8 cellular contexts compared by ENCODE assay signal in genomic region chr7:106070567-106071254, GRCh38. TPM values are rescaled to one million over a fixed set of nuclear protein-coding genes. Genes with fewer than 3 reads are reported as not detected.
A peak's percentile ranks its signal among the peaks of the same experiment; 100 is the strongest.
DNase-seq lines count a peak whose midpoint lies in the region; ATAC-seq, FAIRE-seq and TF ChIP-seq lines count a peak whose summit lies in the region.

No MANE protein-coding gene starts in this region.

- H3K4me1 ChIP-seq in Peyer's patch (peaks cover 0 to 28% (median 22%) of the 10 kb centered on the region in 4 donors), keratinocyte (ENCODE audit: control insufficient read depth, extremely low read depth, insufficient read depth, low read length) (peaks cover 71% of the 10 kb centered on the region), vagina (peaks cover 79% of the 10 kb centered on the region)

- intact Hi-C loops in vagina (cut with DNase I): no loop called here

- TF ChIP-seq POLR2A in Peyer's patch (IDR thresholded peaks at IDR 0.05) (no peak), vagina (IDR thresholded peaks at IDR 0.05) (no peak)

- FAIRE-seq in keratinocyte (lab: Jason Lieb, UNC): no peak

- ATAC-seq in stimulated activated naive CD8-positive, alpha-beta T cell treated with anti-CD3 and anti-CD28 coated beads, Interleukin-15, Interleukin-2, amounts not matched to agents 100 U/mL and 50 U/mL, for 24 hours: no peak
- no peak for ATAC-seq in GM21528 (IDR thresholded peaks at IDR 0.05; ENCODE audit: low FRiP score, unreplicated experiment)
- no peak for ATAC-seq in GM21619 (IDR thresholded peaks at IDR 0.05; ENCODE audit: unreplicated experiment)

- H3K27me3 ChIP-seq in Peyer's patch: no peaks in the 10 kb centered on the region
- no peaks in the 10 kb centered on the region for H3K27me3 ChIP-seq in keratinocyte (ENCODE audit: control insufficient read depth, extremely low read depth, insufficient read depth, low read length)
- no peaks in the 10 kb centered on the region for H3K27me3 ChIP-seq in vagina

- no peak overlapping the region for H3K4me3 ChIP-seq in Peyer's patch
- peak overlapping the region; percentile 7 to 55 (median 28) for H3K4me3 ChIP-seq in keratinocyte (ENCODE audit: control insufficient read depth in 2 of 3, extremely low read depth in 1 of 3, insufficient read depth in 2 of 3, low read depth in 1 of 3, low read length in 3 of 3)
- H3K4me3 ChIP-seq in vagina: no peak overlapping the region

- peak overlapping the region; percentile 76 for H3K9ac ChIP-seq in keratinocyte (ENCODE audit: control insufficient read depth, extremely low read depth, insufficient read depth, low read length)

- dilution Hi-C loops in keratinocyte (cut with MboI; ENCODE audit: extremely low pct_ligation_motif_present, low sequenced_read_pairs): no loop called here

- peak overlapping the region; percentile 66 for H3K4me3 Mint-ChIP-seq in stimulated activated naive CD8-positive, alpha-beta T cell treated with anti-CD3 and anti-CD28 coated beads, Interleukin-15, Interleukin-2, amounts not matched to agents 100 ng/mL and 50 ng/mL, for 24 hours

- H3K27ac Mint-ChIP-seq in stimulated activated naive CD8-positive, alpha-beta T cell treated with anti-CD3 and anti-CD28 coated beads, Interleukin-15, Interleukin-2, amounts not matched to agents 100 ng/mL and 50 ng/mL, for 24 hours: peak overlapping the region; percentile 93

- no peak for DNase-seq in stimulated activated naive CD8-positive, alpha-beta T cell treated with anti-CD3 and anti-CD28 coated beads, Interleukin-15, Interleukin-2, amounts not matched to agents 100 U/mL and 50 U/mL, for 24 hours
- DNase-seq in Peyer's patch (no peak), keratinocyte (ENCODE audit: low read depth, low spot score) (no peak), vagina (ENCODE audit: extremely low spot score in 2 of 2) (peak in 1 of 2 donors; percentile 67), activated gamma-delta T cell treated with Interleukin-2 at 50 U/mL for 16 hours (no peak)

- no peak overlapping the region for H2AFZ ChIP-seq in keratinocyte (ENCODE audit: control insufficient read depth, low read length)

- no peaks in the 10 kb centered on the region for H3K36me3 Mint-ChIP-seq in stimulated activated naive CD8-positive, alpha-beta T cell treated with anti-CD3 and anti-CD28 coated beads, Interleukin-15, Interleukin-2, amounts not matched to agents 100 ng/mL and 50 ng/mL, for 24 hours (ENCODE audit: low read depth)

- H3K27ac ChIP-seq in Peyer's patch: peak overlapping the region in 3 of 4 donors; percentile 63 to 90 (median 83)
- peak overlapping the region; percentile 87 for H3K27ac ChIP-seq in keratinocyte (ENCODE audit: control insufficient read depth, insufficient read depth, low read length)
- H3K27ac ChIP-seq in vagina: peak overlapping the region; percentile 45

- no peaks in the 10 kb centered on the region for H4K20me1 ChIP-seq in keratinocyte (ENCODE audit: control insufficient read depth, extremely low read depth, insufficient read depth, low read length)

- no peak for TF ChIP-seq CTCF in Peyer's patch (IDR thresholded peaks at IDR 0.05)
- no peak for TF ChIP-seq CTCF in keratinocyte (optimal IDR thresholded peaks at IDR 0.05 in 1 of 3, IDR thresholded peaks at IDR 0.05 in 1 of 3, conservative IDR thresholded peaks at IDR 0.05 in 1 of 3; ENCODE audit: extremely low read depth in 1 of 3, insufficient read depth in 2 of 3, low read length in 3 of 3)
- TF ChIP-seq CTCF in vagina (IDR thresholded peaks at IDR 0.05): no peak

- no peaks in the 10 kb centered on the region for H3K27me3 Mint-ChIP-seq in stimulated activated naive CD8-positive, alpha-beta T cell treated with anti-CD3 and anti-CD28 coated beads, Interleukin-15, Interleukin-2, amounts not matched to agents 100 ng/mL and 50 ng/mL, for 24 hours

- no peaks in the 10 kb centered on the region for H3K79me2 ChIP-seq in keratinocyte (ENCODE audit: control insufficient read depth, insufficient read depth, low read length)

- no peaks in the 10 kb centered on the region for H3K9me3 Mint-ChIP-seq in stimulated activated naive CD8-positive, alpha-beta T cell treated with anti-CD3 and anti-CD28 coated beads, Interleukin-15, Interleukin-2, amounts not matched to agents 100 ng/mL and 50 ng/mL, for 24 hours

- no peaks in the 10 kb centered on the region for H3K9me1 ChIP-seq in keratinocyte (ENCODE audit: control insufficient read depth, extremely low read depth, insufficient read depth, low read length)

- no peaks in the 10 kb centered on the region for H3K36me3 ChIP-seq in Peyer's patch
- no peaks in the 10 kb centered on the region for H3K36me3 ChIP-seq in keratinocyte (ENCODE audit: control insufficient read depth in 2 of 2, extremely low read depth in 1 of 2, insufficient read depth in 2 of 2, low read length in 2 of 2)
- no peaks in the 10 kb centered on the region for H3K36me3 ChIP-seq in vagina

- H3K4me2 ChIP-seq in keratinocyte (ENCODE audit: control insufficient read depth, extremely low read depth, insufficient read depth, low read depth, low read length): peak overlapping the region; percentile 78

- H3K9me3 ChIP-seq in Peyer's patch: no peaks in the 10 kb centered on the region
- no peaks in the 10 kb centered on the region for H3K9me3 ChIP-seq in keratinocyte (ENCODE audit: control insufficient read depth, low read depth, low read length)
- H3K9me3 ChIP-seq in vagina: no peaks in the 10 kb centered on the region

- peaks cover 60% of the 10 kb centered on the region for H3K4me1 Mint-ChIP-seq in stimulated activated naive CD8-positive, alpha-beta T cell treated with anti-CD3 and anti-CD28 coated beads, Interleukin-15, Interleukin-2, amounts not matched to agents 100 ng/mL and 50 ng/mL, for 24 hours (ENCODE audit: low read depth)

RNA-seq across cellular contexts. Expression of gene SYPL1, which starts 41.4 kb away (rescaled TPM):
- total RNA-seq in Peyer's patch (10 to 100 TPM; 45.2 to 77.6 (median 53.3) TPM), vagina (76.9 TPM)
- polyA plus RNA-seq in keratinocyte: 152 to 254 TPM (median 169 TPM) in 3 replicates
- 23.2 TPM for polyA plus RNA-seq in keratinocyte (2011; ENCODE audit: low read depth)
- 84.0 and 178 TPM in 2 replicates for polyA plus RNA-seq in keratinocyte (2011; cell fraction: cytosol; rRNA removed)
- 192 and 248 TPM in 2 replicates for polyA plus RNA-seq in keratinocyte (2011; cell fraction: nucleus; rRNA removed)
- polyA plus RNA-seq in keratinocyte (2012; ENCODE audit: low replicate concordance): 104 and 146 TPM in 2 replicates
- 60.7 to 198 TPM (median 188 TPM) in 3 replicates for polyA minus RNA-seq in keratinocyte
- 101 TPM for polyA minus RNA-seq in keratinocyte (2011; cell fraction: cytosol; rRNA and poly(A)+ RNA removed)
- 91.1 and 162 TPM in 2 replicates for polyA minus RNA-seq in keratinocyte (2011; cell fraction: nucleus; rRNA and poly(A)+ RNA removed)

Comparison
In these comparisons a context has a peak if more than half of its experiments do, and no peak if none do; other contexts are left out.
1. H3K4me3 ChIP-seq: peak in keratinocyte (3 of 3); none in Peyer's patch (0 of 4) and vagina (0 of 2).
2. Peak in every context shown above with its lines, with median percentiles within 50 percentile points of each other: H3K27ac ChIP-seq.